ENCODE assay signal across 1 cellular context in genomic region chr3:122234117-122234516, GRCh38.
TF ChIP-seq lines count a peak whose summit lies in the region.

No MANE protein-coding gene starts in this region.

TF ChIP-seq in WTC11, 78 proteins besides CTCF, POLR2A, EP300 and RAD21 (continued from another document):
- no peak for TF ChIP-seq ZNF532 (CRISPR knock-in tag; IDR thresholded peaks at IDR 0.05; ENCODE audit: borderline replicate concordance)
- TF ChIP-seq JAZF1 (CRISPR knock-in tag; IDR thresholded peaks at IDR 0.05), result no peak
- no peak for TF ChIP-seq FOXJ3 (CRISPR knock-in tag; IDR thresholded peaks at IDR 0.05; ENCODE audit: borderline replicate concordance)
- TF ChIP-seq ZNF671 (CRISPR knock-in tag; IDR thresholded peaks at IDR 0.05), result no peak
- TF ChIP-seq FOXP4 (CRISPR knock-in tag; IDR thresholded peaks at IDR 0.05), result no peak
- TF ChIP-seq IRF2 (CRISPR knock-in tag; IDR thresholded peaks at IDR 0.05; ENCODE audit: borderline replicate concordance, low read depth), result no peak
